Comparison of ENCODE assay signal across 19 cellular contexts in genomic region chr1:227938276-227938675, GRCh38. TPM values are rescaled to one million over a fixed set of nuclear protein-coding genes. Genes with fewer than 3 reads are reported as not detected.
DNase-seq lines count a peak whose midpoint lies in the region; ATAC-seq, FAIRE-seq and TF ChIP-seq lines count a peak whose summit lies in the region.
"Had no signal": no experiment of that assay in that cellular context is flagged by ENCODE, and none has a peak within 500 bp of the region (broad histone marks: within the 10 kb centered on the region; RNA-seq: fewer than 3 reads in every experiment).

No MANE protein-coding gene starts in this region.

- H3K4me1 ChIP-seq in astrocyte (ENCODE audit: insufficient read depth, low read length) (no peaks in the 10 kb centered on the region), transverse colon (peaks cover 0 to 23% (median 3%) of the 10 kb centered on the region in 4 donors)

- peaks cover 12% of the 10 kb centered on the region for H4K20me1 ChIP-seq in astrocyte (ENCODE audit: insufficient read depth, low read length)

- H3K36me3 Mint-ChIP-seq in astrocyte (ENCODE audit: low read depth, unreplicated experiment) (peaks cover 10% of the 10 kb centered on the region), mesothelial cell of epicardium (peaks cover 5% of the 10 kb centered on the region)

- no peak overlapping the region for H3K4me2 ChIP-seq in astrocyte (ENCODE audit: low read length)
- H3K4me2 ChIP-seq: KMS-11 had no signal

- in situ Hi-C loops in transverse colon (cut with MboI; ENCODE audit: low pct_ligation_motif_present in 1 of 4, low pct_unique_long_range_greater_than_20kb in 1 of 4, low sequenced_read_pairs in 3 of 4), result loop anchor here in 2 of 4 donors (10.0 to 25.0 kb wide), 2 partner anchors 173 to 176 kb away; no protein-coding TSS in a partner anchor

- peak; percentile 4 for DNase-seq in Right ventricle myocardium superior
- DNase-seq in left cardiac atrium, result no peak
- no peak for DNase-seq in astrocyte (ENCODE audit: low read depth)
- peak in 1 of 2 donors; percentile 13 for DNase-seq in left colon
- DNase-seq in transverse colon, result peak; percentile 0
- DNase-seq in mesothelial cell of epicardium (ENCODE audit: low spot score in 2 of 2, unreplicated experiment in 2 of 2), result no peak
- DNase-seq in NCI-H2171 (lab: John Stamatoyannopoulos, UW), result no peak
- DNase-seq: C1 segment of cervical spinal cord, GDM1, HFFc6, NCI-H1436, NCI-H2029, NCI-H524, SIG-M5 had no signal

- no peak overlapping the region for H3K9ac ChIP-seq in astrocyte (ENCODE audit: low read length)
- H3K9ac ChIP-seq: KMS-11 had no signal

- H3K4me1 Mint-ChIP-seq in astrocyte (ENCODE audit: low read depth, unreplicated experiment), result peaks cover 3% of the 10 kb centered on the region
- H3K4me1 Mint-ChIP-seq in mesothelial cell of epicardium, result peaks cover 7% of the 10 kb centered on the region

- H3K9me3 ChIP-seq in astrocyte (ENCODE audit: insufficient read depth, low read depth, low read length) (peaks cover 19% of the 10 kb centered on the region), transverse colon (no peaks in the 10 kb centered on the region)

- H3K4me3 ChIP-seq in astrocyte (ENCODE audit: insufficient read depth, low read depth, low read length), result no peak overlapping the region
- H3K4me3 ChIP-seq in transverse colon, result no peak overlapping the region
- H3K4me3 ChIP-seq: GM12878 had no signal

- ATAC-seq in Right ventricle myocardium superior (ENCODE audit: poor library complexity) (no peak), left cardiac atrium (no peak), left colon (peak; percentile 73), GM21529 (IDR thresholded peaks at IDR 0.05; ENCODE audit: unreplicated experiment) (no peak)
- ATAC-seq: GM12878 had no signal

- H3K79me2 ChIP-seq in astrocyte (ENCODE audit: insufficient read depth, low read length), result no peaks in the 10 kb centered on the region

- 56 to 100% methylated on average over 2 to 10 of the region's 10 CpGs for WGBS in transverse colon (ENCODE audit: low coverage in 1 of 2), 2 donors

- TF ChIP-seq POLR2A in transverse colon (IDR thresholded peaks at IDR 0.05), result no peak

- H3K27me3 Mint-ChIP-seq in astrocyte (ENCODE audit: low read depth, unreplicated experiment) (peaks cover 2% of the 10 kb centered on the region), mesothelial cell of epicardium (ENCODE audit: low read depth) (no peaks in the 10 kb centered on the region)

- H3K27ac ChIP-seq in astrocyte (ENCODE audit: low read depth, low read length) (no peak overlapping the region), transverse colon (no peak overlapping the region)
- H3K27ac ChIP-seq: KMS-11 had no signal

- FAIRE-seq in astrocyte (lab: Jason Lieb, UNC), result no peak
- FAIRE-seq: A204.1, GM12878, RCC 7860 had no signal

- TF ChIP-seq EP300 in transverse colon (IDR thresholded peaks at IDR 0.05; ENCODE audit: low read depth), result no peak

- TF ChIP-seq CTCF in astrocyte (IDR thresholded peaks at IDR 0.05; ENCODE audit: insufficient read depth, low read depth, low read length), result no peak
- TF ChIP-seq CTCF in transverse colon (IDR thresholded peaks at IDR 0.05), result no peak
- TF ChIP-seq CTCF in mesothelial cell of epicardium (IDR thresholded peaks at IDR 0.05; ENCODE audit: unreplicated experiment), result no peak

- H3K36me3 ChIP-seq in astrocyte (ENCODE audit: insufficient read depth, low read length) (no peaks in the 10 kb centered on the region), transverse colon (no peaks in the 10 kb centered on the region)

- H3K27ac Mint-ChIP-seq in astrocyte (ENCODE audit: unreplicated experiment), result peak overlapping the region; percentile 4
- no peak overlapping the region for H3K27ac Mint-ChIP-seq in mesothelial cell of epicardium
- H3K27ac Mint-ChIP-seq: HFFc6 had no signal

- H3K27me3 ChIP-seq in astrocyte (ENCODE audit: insufficient read depth, low read length) (no peaks in the 10 kb centered on the region), transverse colon (no peaks in the 10 kb centered on the region)

- H3K4me3 Mint-ChIP-seq in astrocyte (ENCODE audit: unreplicated experiment) (no peak overlapping the region), mesothelial cell of epicardium (no peak overlapping the region)
- H3K4me3 Mint-ChIP-seq: HFFc6 had no signal

- H3K9me3 Mint-ChIP-seq in astrocyte (ENCODE audit: unreplicated experiment) (peaks cover 27% of the 10 kb centered on the region), mesothelial cell of epicardium (peaks cover 4% of the 10 kb centered on the region)

- intact Hi-C loops in Right ventricle myocardium superior (cut with DNase I) (no loop called here), left cardiac atrium (cut with DNase I) (no loop called here), left colon (cut with DNase I, micrococcal nuclease) (no loop called here), transverse colon (cut with DNase I; ENCODE audit: low total_unique reads) (no loop called here)

- H2AFZ ChIP-seq in astrocyte (ENCODE audit: low read depth, low read length), result no peak overlapping the region

RNA-seq across cellular contexts. Expression of gene WNT9A, which starts 9.5 kb away (rescaled TPM):
- total RNA-seq in Right ventricle myocardium superior (0.59 TPM), left cardiac atrium (1 to 10 TPM in 1 of 2 donors, under 1 TPM in 1; 0.80 to 1.1 TPM), astrocyte (2.6 and 4.1 TPM in 2 replicates), left colon (1 to 10 TPM; 2.2 to 2.6 TPM), transverse colon (1 to 10 TPM; 1.2 to 4.0 (median 1.8) TPM), mesothelial cell of epicardium (3.9 to 4.5 TPM (median 4.3 TPM) in 3 replicates)
- total RNA-seq: GM12878 had no signal

Comparison
In these comparisons a context has a peak if more than half of its experiments do, and no peak if none do; other contexts are left out.
1. DNase-seq: peak in Right ventricle myocardium superior (single experiment) and transverse colon (single experiment); none in left cardiac atrium (single experiment), astrocyte (single experiment), mesothelial cell of epicardium (0 of 2) and NCI-H2171 (single experiment).